23 cellular contexts compared by ENCODE assay signal in the genomic region with DNA sequence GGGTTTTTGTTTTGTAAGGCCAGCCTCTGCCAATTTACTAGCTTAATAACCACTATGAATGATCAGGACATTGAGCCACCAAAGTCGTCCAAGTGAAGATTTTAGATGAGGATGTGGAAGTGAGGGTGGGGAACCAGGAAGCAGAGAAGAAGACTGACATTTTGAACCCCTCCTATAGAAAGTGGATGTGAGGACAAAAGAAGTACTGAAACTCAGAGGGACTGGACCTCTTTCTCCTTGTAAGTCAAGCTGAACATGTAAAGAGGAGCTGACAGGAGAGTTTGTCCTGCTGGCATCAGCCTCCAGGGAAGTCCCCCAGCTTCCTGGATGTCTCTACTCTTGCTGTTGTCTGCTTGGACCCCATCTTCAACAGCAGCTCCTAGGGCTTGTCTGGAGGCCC.
"Had no signal": no experiment of that assay in that cellular context is flagged by ENCODE, and none has a peak within 500 bp of the region (broad histone marks: within the 10 kb centered on the region; RNA-seq: fewer than 3 reads in every experiment).

No MANE protein-coding gene starts in this region.

- H3K4me3 ChIP-seq: adrenal gland, PC-9 had no signal

- H3K27ac ChIP-seq: adrenal gland, PC-9 had no signal

- H3K36me3 ChIP-seq: adrenal gland had no signal

- H3K4me2 ChIP-seq: PC-9 had no signal

- H3K36me3 Mint-ChIP-seq: activated naive CD8-positive, alpha-beta T cell treated with anti-CD3 and anti-CD28 coated beads, Interleukin-2, amount 10 ng/mL, durations not matched to agents 7 days and 5 days; WTC11 had no signal

- H3K4me1 ChIP-seq: adrenal gland had no signal

- DNase-seq: activated CD4-positive, alpha-beta T cell treated with anti-CD3 and anti-CD28 coated beads for 48 hours; activated CD4-positive, alpha-beta T cell treated with anti-CD3 and anti-CD28 coated beads, Interleukin-2, amount 50 U/mL, for 4 hours; activated CD4-positive, CD25-positive, alpha-beta regulatory T cell treated with anti-CD3 and anti-CD28 coated beads, Interleukin-2, amount 50 U/mL, for 72 hours; activated CD8-positive, alpha-beta memory T cell treated with anti-CD3 and anti-CD28 coated beads, Interleukin-2, amount 50 U/mL, for 48 hours; activated CD8-positive, alpha-beta T cell treated with anti-CD3 and anti-CD28 coated beads, Interleukin-2, amount 10 ng/mL, durations not matched to agents 7 days and 5 days; activated naive CD4-positive, alpha-beta T cell treated with anti-CD3 and anti-CD28 coated beads, Interleukin-2, amount 50 U/mL, for 16 hours; activated naive CD8-positive, alpha-beta T cell treated with anti-CD3 and anti-CD28 coated beads, Interleukin-2, amount 10 ng/mL, durations not matched to agents 7 days and 5 days; activated T-cell treated with anti-CD3 and anti-CD28 coated beads, Interleukin-2, amount 50 U/mL, for 1 hour; adrenal gland; anterior cingulate cortex; cerebellar nuclear complex; NCI-H1092; NCI-H1417; NCI-H1930; NCI-H2171; NCI-H2227 treated with DMSO at 0.1 percent for 48 hours; NCI-H526 treated with DMSO at 0.1 percent for 48 hours; NK-92 treated with Interleukin-12 subunit alpha and Interleukin-12 subunit beta, amount 100 ng/mL, for 24 hours; PC-9; SIG-M5; T-helper 17 cell; T-helper 9 cell had no signal

- H3K27ac Mint-ChIP-seq: activated CD8-positive, alpha-beta T cell treated with anti-CD3 and anti-CD28 coated beads, Interleukin-2, amount 10 ng/mL, durations not matched to agents 7 days and 5 days; activated naive CD8-positive, alpha-beta T cell treated with anti-CD3 and anti-CD28 coated beads, Interleukin-2, amount 10 ng/mL, durations not matched to agents 7 days and 5 days; T-helper 17 cell; WTC11 had no signal

- H3K4me1 Mint-ChIP-seq: T-helper 17 cell had no signal

- ATAC-seq: activated CD8-positive, alpha-beta T cell treated with anti-CD3 and anti-CD28 coated beads, Interleukin-2, amount 10 ng/mL, durations not matched to agents 7 days and 5 days; T-helper 17 cell; WTC11 had no signal

- H3K9me3 ChIP-seq: adrenal gland had no signal

- H3K9me3 Mint-ChIP-seq: activated naive CD8-positive, alpha-beta T cell treated with anti-CD3 and anti-CD28 coated beads, Interleukin-2, amount 10 ng/mL, durations not matched to agents 7 days and 5 days had no signal

- H3K27me3 ChIP-seq: adrenal gland had no signal

- H2AFZ ChIP-seq: PC-9 had no signal

- H3K4me3 Mint-ChIP-seq: activated CD8-positive, alpha-beta T cell treated with anti-CD3 and anti-CD28 coated beads, Interleukin-2, amount 10 ng/mL, durations not matched to agents 7 days and 5 days; activated naive CD8-positive, alpha-beta T cell treated with anti-CD3 and anti-CD28 coated beads, Interleukin-2, amount 10 ng/mL, durations not matched to agents 7 days and 5 days; T-helper 17 cell; WTC11 had no signal
